Comparison of ENCODE assay signal across 15 cellular contexts in genomic region chr6:155388546-155388945, GRCh38.
"Had no signal": no experiment of that assay in that cellular context is flagged by ENCODE, and none has a peak within 500 bp of the region (broad histone marks: within the 10 kb centered on the region; RNA-seq: fewer than 3 reads in every experiment).

No MANE protein-coding gene starts in this region.

- H3K9me3 ChIP-seq: esophagus squamous epithelium, right atrium auricular region, thyroid gland had no signal

- H3K27me3 ChIP-seq: cardiac muscle cell, esophagus squamous epithelium, heart right ventricle, right atrium auricular region, thyroid gland had no signal

- H3K4me3 ChIP-seq: cardiac muscle cell, esophagus squamous epithelium, heart right ventricle, right atrium auricular region, thyroid gland had no signal

- H3K36me3 ChIP-seq: cardiac muscle cell, esophagus squamous epithelium, heart right ventricle, right atrium auricular region, thyroid gland had no signal

- ATAC-seq: heart right ventricle; left ventricle myocardium superior; natural killer cell; stimulated activated memory B cell treated with anti-CD40 and anti-IgM and Interleukin-4, amounts not matched to agents 10 μg/mL and 1 μg/mL and 100 μg/mL, for 72 hours; WTC11 had no signal

- H3K27ac ChIP-seq: cardiac muscle cell, esophagus squamous epithelium, heart right ventricle, right atrium auricular region, thyroid gland had no signal

- H3K4me1 ChIP-seq: esophagus squamous epithelium, heart right ventricle, right atrium auricular region, thyroid gland had no signal

- DNase-seq: activated CD4-positive, alpha-beta memory T cell treated with anti-CD3 and anti-CD28 coated beads, Interleukin-2, amount 10 ng/mL, durations not matched to agents 7 days and 5 days; activated CD4-positive, alpha-beta T cell treated with anti-CD3 and anti-CD28 coated beads for 4 hours; activated naive CD4-positive, alpha-beta T cell treated with anti-CD3 and anti-CD28 coated beads, Interleukin-2, amount 10 ng/mL, durations not matched to agents 7 days and 5 days; activated T-cell treated with anti-CD3 and anti-CD28 coated beads, Interleukin-2, amount 50 U/mL, for 24 hours; esophagus squamous epithelium; heart right ventricle; islet precursor cell; left ventricle myocardium superior; natural killer cell; stimulated activated CD4-positive, alpha-beta T cell treated with anti-CD3 and anti-CD28 coated beads, Interleukin-2, amount 100 ng/mL, for 48 hours; thyroid gland had no signal
